8 cellular contexts compared by ENCODE assay signal in genomic region chr5:176413255-176413565, GRCh38.
DNase-seq lines count a peak whose midpoint lies in the region; ATAC-seq and TF ChIP-seq lines count a peak whose summit lies in the region.
"Had no signal": no experiment of that assay in that cellular context is flagged by ENCODE, and none has a peak within 500 bp of the region (broad histone marks: within the 10 kb centered on the region; RNA-seq: fewer than 3 reads in every experiment).

No MANE protein-coding gene starts in this region.

- no peak for ATAC-seq in GM21367 (IDR thresholded peaks at IDR 0.05; ENCODE audit: unreplicated experiment)
- no peak for ATAC-seq in GM21528 (IDR thresholded peaks at IDR 0.05; ENCODE audit: low FRiP score, unreplicated experiment)

- no peak for TF ChIP-seq CTCF in RWPE1 (conservative IDR thresholded peaks at IDR 0.05; ENCODE audit: low read depth)
- TF ChIP-seq CTCF in foreskin fibroblast (IDR thresholded peaks at IDR 0.05; ENCODE audit: low read depth, low read length): no peak

- no peak overlapping the region for H3K4me3 ChIP-seq in foreskin fibroblast (ENCODE audit: low read depth in 1 of 2, low read length in 2 of 2)

- peak overlapping the region; percentile 99 for H3K27ac ChIP-seq in RWPE1

- peak; percentile 90 for DNase-seq in RWPE1 (ENCODE audit: low spot score)
- peak; percentile 54 to 76 for DNase-seq in foreskin fibroblast
- peak; percentile 28 for DNase-seq in smooth muscle cell of the brain vasculature (ENCODE audit: low read depth, low spot score)
- no peak for DNase-seq in pons (ENCODE audit: low spot score)
- DNase-seq: activated effector memory CD4-positive, alpha-beta T cell treated with Interleukin-2 at 50 U/mL for 16 hours; NCI-H2227 treated with DMSO at 0.1 percent for 48 hours had no signal

- POLR2A ChIA-PET in RWPE1 (lab: Yijun Ruan, JAX; ENCODE audit: low non-redundant PET): interaction anchor here (1.4 kb wide), 1 partner anchor 128 kb away, joined by 3 read pairs; no protein-coding TSS in a partner anchor

- CTCF ChIA-PET in RWPE1 (lab: Yijun Ruan, JAX): interaction anchor here (0.9 to 1.6 kb wide), 2 partner anchors 35 to 880 kb away, joined by 5 to 8 read pairs; partner anchors contain the start of gene FAF2
